Comparison of ENCODE assay signal across 38 cellular contexts in genomic region chr2:133530645-133531044, GRCh38. TPM values are rescaled to one million over a fixed set of nuclear protein-coding genes. Genes with fewer than 3 reads are reported as not detected.
"Had no signal": no experiment of that assay in that cellular context is flagged by ENCODE, and none has a peak within 500 bp of the region (broad histone marks: within the 10 kb centered on the region; RNA-seq: fewer than 3 reads in every experiment).

No MANE protein-coding gene starts in this region.

- H3K27ac Mint-ChIP-seq: activated B cell treated with CpG ODN at 0.5 μM for 24 hours; activated CD4-positive, alpha-beta memory T cell treated with anti-CD3 and anti-CD28 coated beads for 36 hours; activated CD4-positive, alpha-beta T cell treated with anti-CD3 and anti-CD28 coated beads, Interleukin-2, amount 10 ng/mL, durations not matched to agents 24 days and 14 days; activated CD8-positive, alpha-beta T cell treated with anti-CD3 and anti-CD28 coated beads for 36 hours; activated naive CD4-positive, alpha-beta T cell treated with anti-CD3 and anti-CD28 coated beads for 36 hours; activated naive CD4-positive, alpha-beta T cell treated with anti-CD3 and anti-CD28 coated beads, Interleukin-2, amount 50 U/mL, for 72 hours; activated naive CD8-positive, alpha-beta T cell treated with anti-CD3 and anti-CD28 coated beads for 36 hours; activated T-cell treated with anti-CD3 and anti-CD28 coated beads, Interleukin-2, amount 50 U/mL, for 72 hours; activated T-helper 1 cell treated with anti-CD3 and anti-CD28 coated beads, Interleukin-12 subunit alpha, Interleukin-12 subunit beta, Interleukin-2, Interleukin-4 antibody, amounts not matched to agents 30 ng/mL and 10 ng/mL and 1 ng/mL, durations not matched to agents 14 hours and 24 hours and 36 hours; activated T-helper 17 cell treated with anti-CD3 and anti-CD28 coated beads, Interleukin-2, amount 50 U/mL, for 72 hours; T-helper 1 cell treated with Interleukin-12 subunit alpha and Interleukin-12 subunit beta and Interleukin-4 antibody, amounts not matched to agents 30 μg/mL and 1 μg/mL, for 36 hours; T-helper 2 cell treated with Interferon-gamma antibody and Interleukin-4, amounts not matched to agents 5 μg/mL and 100 μg/mL, for 36 hours had no signal

- H3K4me3 ChIP-seq: adrenal gland, body of pancreas, breast epithelium had no signal

- H3K36me3 Mint-ChIP-seq: activated CD4-positive, alpha-beta memory T cell treated with anti-CD3 and anti-CD28 coated beads for 36 hours; activated naive CD4-positive, alpha-beta T cell treated with anti-CD3 and anti-CD28 coated beads, Interleukin-2, amount 50 U/mL, for 72 hours; activated naive CD8-positive, alpha-beta T cell treated with anti-CD3 and anti-CD28 coated beads for 36 hours had no signal

- H3K4me1 Mint-ChIP-seq: activated B cell treated with CpG ODN at 0.5 μM for 24 hours; activated CD4-positive, alpha-beta T cell treated with anti-CD3 and anti-CD28 coated beads, Interleukin-2, amount 10 ng/mL, durations not matched to agents 24 days and 14 days; activated naive CD8-positive, alpha-beta T cell treated with anti-CD3 and anti-CD28 coated beads for 36 hours; activated T-helper 17 cell treated with anti-CD3 and anti-CD28 coated beads, Interleukin-2, amount 50 U/mL, for 72 hours had no signal

- H3K36me3 ChIP-seq: adrenal gland, brain microvascular endothelial cell, breast epithelium had no signal

- H3K9me3 ChIP-seq: adrenal gland, body of pancreas, breast epithelium had no signal

- ATAC-seq: activated CD8-positive, alpha-beta T cell treated with anti-CD3 and anti-CD28 coated beads for 36 hours; activated naive CD4-positive, alpha-beta T cell treated with anti-CD3 and anti-CD28 coated beads, Interleukin-2, amount 50 U/mL, for 72 hours; activated T-cell treated with anti-CD3 and anti-CD28 coated beads, Interleukin-2, amount 50 U/mL, for 4 hours; activated T-cell treated with anti-CD3 and anti-CD28 coated beads, Interleukin-2, amount 50 U/mL, for 72 hours; activated T-helper 17 cell treated with anti-CD3 and anti-CD28 coated beads, Interleukin-2, amount 50 U/mL, for 72 hours; body of pancreas had no signal

- H3K27ac ChIP-seq: adrenal gland, body of pancreas, brain microvascular endothelial cell, breast epithelium, VCaP had no signal

- H3K4me1 ChIP-seq: adrenal gland, body of pancreas, breast epithelium had no signal

- FAIRE-seq: astrocyte, TTC549 had no signal

- H3K27me3 Mint-ChIP-seq: activated CD4-positive, alpha-beta memory T cell treated with anti-CD3 and anti-CD28 coated beads for 36 hours; activated CD4-positive, alpha-beta T cell treated with anti-CD3 and anti-CD28 coated beads, Interleukin-2, amount 10 ng/mL, durations not matched to agents 24 days and 14 days; activated T-helper 17 cell treated with anti-CD3 and anti-CD28 coated beads, Interleukin-2, amount 50 U/mL, for 72 hours had no signal

- H3K27me3 ChIP-seq: adrenal gland, body of pancreas, brain microvascular endothelial cell, breast epithelium had no signal

- H3K4me3 Mint-ChIP-seq: activated B cell treated with CpG ODN at 0.5 μM for 24 hours; activated CD4-positive, alpha-beta memory T cell treated with anti-CD3 and anti-CD28 coated beads for 36 hours; activated CD4-positive, alpha-beta T cell treated with anti-CD3 and anti-CD28 coated beads, Interleukin-2, amount 10 ng/mL, durations not matched to agents 24 days and 14 days; activated CD8-positive, alpha-beta T cell treated with anti-CD3 and anti-CD28 coated beads for 36 hours; activated naive CD4-positive, alpha-beta T cell treated with anti-CD3 and anti-CD28 coated beads for 36 hours; activated naive CD8-positive, alpha-beta T cell treated with anti-CD3 and anti-CD28 coated beads for 36 hours; activated T-cell treated with anti-CD3 and anti-CD28 coated beads, Interleukin-2, amount 50 U/mL, for 4 hours; activated T-cell treated with anti-CD3 and anti-CD28 coated beads, Interleukin-2, amount 50 U/mL, for 72 hours; activated T-helper 1 cell treated with anti-CD3 and anti-CD28 coated beads, Interleukin-12 subunit alpha, Interleukin-12 subunit beta, Interleukin-2, Interleukin-4 antibody, amounts not matched to agents 30 ng/mL and 10 ng/mL and 1 ng/mL, durations not matched to agents 14 hours and 24 hours and 36 hours; activated T-helper 17 cell treated with anti-CD3 and anti-CD28 coated beads, Interleukin-2, amount 50 U/mL, for 72 hours; T-helper 1 cell treated with Interleukin-12 subunit alpha and Interleukin-12 subunit beta and Interleukin-4 antibody, amounts not matched to agents 30 μg/mL and 1 μg/mL, for 36 hours; T-helper 2 cell treated with Interferon-gamma antibody and Interleukin-4, amounts not matched to agents 5 μg/mL and 100 μg/mL, for 36 hours had no signal

- H3K9me3 Mint-ChIP-seq: activated B cell treated with CpG ODN at 0.5 μM for 24 hours; activated CD4-positive, alpha-beta memory T cell treated with anti-CD3 and anti-CD28 coated beads for 36 hours; activated CD4-positive, alpha-beta T cell treated with anti-CD3 and anti-CD28 coated beads, Interleukin-2, amount 10 ng/mL, durations not matched to agents 24 days and 14 days; activated CD8-positive, alpha-beta T cell treated with anti-CD3 and anti-CD28 coated beads for 36 hours; activated T-cell treated with anti-CD3 and anti-CD28 coated beads, Interleukin-2, amount 50 U/mL, for 4 hours; activated T-helper 1 cell treated with anti-CD3 and anti-CD28 coated beads, Interleukin-12 subunit alpha, Interleukin-12 subunit beta, Interleukin-2, Interleukin-4 antibody, amounts not matched to agents 30 ng/mL and 10 ng/mL and 1 ng/mL, durations not matched to agents 14 hours and 24 hours and 36 hours; activated T-helper 17 cell treated with anti-CD3 and anti-CD28 coated beads, Interleukin-2, amount 50 U/mL, for 72 hours; T-helper 1 cell treated with Interleukin-12 subunit alpha and Interleukin-12 subunit beta and Interleukin-4 antibody, amounts not matched to agents 30 μg/mL and 1 μg/mL, for 36 hours; T-helper 2 cell treated with Interferon-gamma antibody and Interleukin-4, amounts not matched to agents 5 μg/mL and 100 μg/mL, for 36 hours had no signal

- DNase-seq: activated B cell treated with CpG ODN at 0.5 μM for 24 hours; activated CD4-positive, alpha-beta memory T cell treated with anti-CD3 and anti-CD28 coated beads for 36 hours; activated CD4-positive, alpha-beta T cell treated with anti-CD3 and anti-CD28 coated beads for 4 hours; activated CD4-positive, alpha-beta T cell treated with anti-CD3 and anti-CD28 coated beads, Interleukin-2, amount 10 ng/mL, durations not matched to agents 24 days and 14 days; activated CD4-positive, alpha-beta T cell treated with anti-CD3 and anti-CD28 coated beads, Interleukin-2, amount 50 U/mL, for 1 hour; activated CD4-positive, alpha-beta T cell treated with anti-CD3 and anti-CD28 coated beads, Interleukin-2, amount 50 U/mL, for 4 hours; activated CD4-positive, CD25-positive, alpha-beta regulatory T cell treated with anti-CD3 and anti-CD28 coated beads, Interleukin-2, amount 50 U/mL, for 72 hours; activated CD8-positive, alpha-beta memory T cell treated with anti-CD3 and anti-CD28 coated beads, Interleukin-2, amount 50 U/mL, for 4 hours; activated CD8-positive, alpha-beta T cell treated with anti-CD3 and anti-CD28 coated beads for 36 hours; activated effector memory CD4-positive, alpha-beta T cell treated with anti-CD3 and anti-CD28 coated beads, Interleukin-2, amount 50 U/mL, for 16 hours; activated gamma-delta T cell treated with Interleukin-2 at 50 U/mL for 16 hours; activated naive CD4-positive, alpha-beta T cell; activated naive CD4-positive, alpha-beta T cell treated with anti-CD3 and anti-CD28 coated beads for 36 hours; activated naive CD4-positive, alpha-beta T cell treated with anti-CD3 and anti-CD28 coated beads, Interleukin-2, amount 50 U/mL, for 16 hours; activated naive CD8-positive, alpha-beta T cell treated with anti-CD3 and anti-CD28 coated beads for 36 hours; activated T-cell treated with anti-CD3 and anti-CD28 coated beads for 4 hours; activated T-cell treated with anti-CD3 and anti-CD28 coated beads, Interleukin-2, amount 50 U/mL, for 1 hour; activated T-cell treated with anti-CD3 and anti-CD28 coated beads, Interleukin-2, amount 50 U/mL, for 4 hours; activated T-cell treated with anti-CD3 and anti-CD28 coated beads, Interleukin-2, amount 50 U/mL, for 72 hours; adrenal gland; amniotic stem cell; aorta; body of pancreas; brain microvascular endothelial cell; central memory CD4-positive, alpha-beta T cell; T-helper 1 cell; T-helper 2 cell; T-helper 9 cell had no signal

RNA-seq across cellular contexts. Expression of gene NCKAP5, which starts 37.6 kb away (rescaled TPM):
- total RNA-seq: activated B cell treated with CpG ODN at 0.5 μM for 24 hours; activated CD4-positive, alpha-beta memory T cell treated with anti-CD3 and anti-CD28 coated beads for 36 hours; activated CD4-positive, alpha-beta T cell treated with anti-CD3 and anti-CD28 coated beads, Interleukin-2, amount 10 ng/mL, durations not matched to agents 24 days and 14 days; activated CD8-positive, alpha-beta memory T cell treated with anti-CD3 and anti-CD28 coated beads for 36 hours; activated CD8-positive, alpha-beta T cell treated with anti-CD3 and anti-CD28 coated beads for 36 hours; activated naive CD4-positive, alpha-beta T cell treated with anti-CD3 and anti-CD28 coated beads for 36 hours; activated naive CD4-positive, alpha-beta T cell treated with anti-CD3 and anti-CD28 coated beads, Interleukin-2, amount 50 U/mL, for 72 hours; activated naive CD8-positive, alpha-beta T cell treated with anti-CD3 and anti-CD28 coated beads for 36 hours; activated T-cell treated with anti-CD3 and anti-CD28 coated beads, Interleukin-2, amount 50 U/mL, for 72 hours; activated T-helper 1 cell treated with anti-CD3 and anti-CD28 coated beads, Interleukin-12 subunit alpha, Interleukin-12 subunit beta, Interleukin-2, Interleukin-4 antibody, amounts not matched to agents 30 ng/mL and 10 ng/mL and 1 ng/mL, durations not matched to agents 14 hours and 24 hours and 36 hours; activated T-helper 17 cell treated with anti-CD3 and anti-CD28 coated beads, Interleukin-2, amount 50 U/mL, for 72 hours had no signal
